Comparison of ENCODE assay signal across 22 cellular contexts in the genomic region with DNA sequence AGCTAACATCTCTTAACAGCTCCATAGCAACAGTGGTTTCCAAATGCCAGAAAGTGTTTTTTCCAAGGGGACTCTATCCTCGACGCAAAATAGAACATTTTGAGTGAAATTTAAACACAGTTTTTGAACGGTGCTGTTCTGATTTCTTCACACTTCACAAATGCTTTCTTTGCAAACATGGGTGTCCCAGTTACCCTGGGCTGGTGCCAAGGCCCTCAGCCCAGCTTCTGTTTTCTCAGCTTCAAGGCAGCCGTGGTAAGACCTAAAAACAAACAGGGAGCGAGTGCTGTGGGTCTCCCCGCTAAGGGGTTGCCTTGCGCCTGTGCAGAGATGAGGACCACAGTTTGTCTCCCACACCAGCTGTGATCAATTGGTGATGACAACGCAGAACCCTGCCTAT.
"Had no signal": no experiment of that assay in that cellular context is flagged by ENCODE, and none has a peak within 500 bp of the region (broad histone marks: within the 10 kb centered on the region; RNA-seq: fewer than 3 reads in every experiment).

No MANE protein-coding gene starts in this region.

- DNase-seq: activated CD4-positive, alpha-beta memory T cell treated with anti-CD3 and anti-CD28 coated beads, Interleukin-2, amount 10 ng/mL, durations not matched to agents 7 days and 5 days; activated CD4-positive, alpha-beta T cell treated with anti-CD3 and anti-CD28 coated beads for 48 hours; activated CD4-positive, CD25-positive, alpha-beta regulatory T cell; activated CD8-positive, alpha-beta memory T cell treated with anti-CD3 and anti-CD28 coated beads, Interleukin-2, amount 10 ng/mL, durations not matched to agents 7 days and 5 days; activated naive CD4-positive, alpha-beta T cell; activated naive CD8-positive, alpha-beta T cell treated with anti-CD3 and anti-CD28 coated beads for 36 hours; amniotic stem cell; endodermal cell; foreskin fibroblast; glutamatergic neuron; right lobe of liver; stimulated activated CD4-positive, alpha-beta T cell treated with anti-CD3 and anti-CD28 coated beads, Interleukin-4, amount 100 ng/mL, for 24 hours; stomach; T-helper 1 cell; T-helper 9 cell; testis; upper lobe of left lung had no signal

- H3K4me3 ChIP-seq: psoas muscle, right lobe of liver, smooth muscle cell, stomach, testis, upper lobe of left lung had no signal

- H3K36me3 ChIP-seq: right lobe of liver, stomach, upper lobe of left lung had no signal

- H3K9me3 ChIP-seq: psoas muscle, right lobe of liver, stomach, testis, upper lobe of left lung had no signal

- H3K27me3 ChIP-seq: right lobe of liver, testis, upper lobe of left lung had no signal

- H3K27ac ChIP-seq: epithelial cell of prostate, psoas muscle, right lobe of liver, stomach, testis, upper lobe of left lung had no signal

- H3K4me1 ChIP-seq: psoas muscle, stomach had no signal

- ATAC-seq: activated CD8-positive, alpha-beta memory T cell treated with anti-CD3 and anti-CD28 coated beads, Interleukin-2, amount 10 ng/mL, durations not matched to agents 7 days and 5 days; psoas muscle; SK-N-SH treated with all-trans-retinoic acid at 6 μM for 48 hours; stimulated activated effector memory CD8-positive, alpha-beta T cell treated with anti-CD3 and anti-CD28 coated beads, Interleukin-12 subunit alpha, Interleukin-12 subunit beta, amount 100 ng/mL, for 72 hours had no signal
